9 cellular contexts compared by ENCODE assay signal in the genomic region with DNA sequence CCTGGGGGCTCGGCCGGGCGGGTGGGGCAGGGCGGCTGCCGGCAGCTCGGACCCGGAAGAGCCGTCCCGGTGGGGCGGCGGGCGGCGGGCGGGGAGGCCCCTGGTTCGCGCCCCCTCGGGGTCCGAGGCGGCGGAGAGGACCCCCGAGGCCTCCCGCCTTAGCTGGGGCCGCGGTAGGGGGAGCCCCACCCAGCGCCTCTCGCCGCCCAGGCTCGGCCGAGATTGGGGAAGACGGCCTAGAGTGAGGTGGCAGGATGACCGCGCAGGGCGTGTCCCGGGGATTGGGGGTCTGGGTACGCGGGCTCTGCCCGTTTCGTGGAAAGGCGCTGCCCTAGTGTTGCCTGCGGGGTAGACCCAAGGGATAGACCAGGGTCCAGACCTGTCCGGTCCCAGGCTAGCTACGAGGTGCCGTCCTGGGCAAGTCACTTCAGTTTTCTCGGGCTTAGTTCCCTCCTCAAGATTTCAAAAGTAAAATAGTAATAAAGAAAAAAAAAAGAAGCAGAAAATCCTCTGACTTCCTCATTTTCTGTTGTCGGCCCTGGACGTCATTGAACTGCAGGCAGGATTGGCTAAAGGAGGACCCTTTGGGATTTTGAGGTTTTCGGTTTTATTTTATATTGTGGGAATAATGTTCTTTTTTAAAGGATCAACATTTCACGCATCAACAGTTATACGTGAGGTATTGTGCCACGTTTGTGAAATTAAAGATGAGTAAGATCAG. TPM values are rescaled to one million over a fixed set of nuclear protein-coding genes. Genes with fewer than 3 reads are reported as not detected.
DNase-seq lines count a peak whose midpoint lies in the region; ATAC-seq, FAIRE-seq and TF ChIP-seq lines count a peak whose summit lies in the region.
"Had no signal": no experiment of that assay in that cellular context is flagged by ENCODE, and none has a peak within 500 bp of the region (broad histone marks: within the 10 kb centered on the region; RNA-seq: fewer than 3 reads in every experiment).

No MANE protein-coding gene starts in this region.

- H3K4me1 ChIP-seq in ES-I3 (ENCODE audit: insufficient read depth, low read length) (peaks cover 34% of the 10 kb centered on the region), KMS-11 (ENCODE audit: low read depth, poor library complexity, severe bottlenecking) (peaks cover 24% of the 10 kb centered on the region), keratinocyte (ENCODE audit: control insufficient read depth, extremely low read depth, insufficient read depth, low read length) (peaks cover 28% of the 10 kb centered on the region)

- H3K4me2 ChIP-seq in KMS-11 (peak overlapping the region; percentile 81), keratinocyte (ENCODE audit: control insufficient read depth, extremely low read depth, insufficient read depth, low read depth, low read length) (peak overlapping the region; percentile 84)

- H3K36me3 ChIP-seq in ES-I3 (ENCODE audit: insufficient read depth, low read length) (peaks cover 10% of the 10 kb centered on the region; the same call in 1 of the 2 replicates), KMS-11 (ENCODE audit: insufficient read depth) (no peaks in the 10 kb centered on the region), bronchial epithelial cell (ENCODE audit: control insufficient read depth, insufficient read depth, low read length) (peaks cover 2% of the 10 kb centered on the region), keratinocyte (ENCODE audit: control insufficient read depth in 2 of 2, extremely low read depth in 1 of 2, insufficient read depth in 2 of 2, low read length in 2 of 2) (peaks cover 6 to 7% of the 10 kb centered on the region in 2 experiments)

- peaks cover 15% of the 10 kb centered on the region; the same call in 1 of the 2 replicates for H3K79me2 ChIP-seq in KMS-11 (ENCODE audit: insufficient read depth, low read depth)
- H3K79me2 ChIP-seq in keratinocyte (ENCODE audit: control insufficient read depth, insufficient read depth, low read length): peaks cover 54% of the 10 kb centered on the region

- ATAC-seq in GM21825 (IDR thresholded peaks at IDR 0.05; ENCODE audit: unreplicated experiment): peak; percentile 44

- H3K27ac ChIP-seq in KMS-11 (peak overlapping the region; percentile 82), keratinocyte (ENCODE audit: control insufficient read depth, insufficient read depth, low read length) (peak overlapping the region; percentile 94)

- no peaks in the 10 kb centered on the region for H3K9me3 ChIP-seq in ES-I3 (ENCODE audit: control insufficient read depth, insufficient read depth, low read length)
- no peaks in the 10 kb centered on the region for H3K9me3 ChIP-seq in keratinocyte (ENCODE audit: control insufficient read depth, low read depth, low read length)

- H3K9ac ChIP-seq in ES-I3 (ENCODE audit: low read depth, low read length) (peak overlapping the region; percentile 67), KMS-11 (peak overlapping the region; percentile 88), keratinocyte (ENCODE audit: control insufficient read depth, extremely low read depth, insufficient read depth, low read length) (peak overlapping the region; percentile 96)

- FAIRE-seq in bronchial epithelial cell (lab: Jason Lieb, UNC) (no peak), keratinocyte (lab: Jason Lieb, UNC) (no peak)
- FAIRE-seq: colon had no signal

- TF ChIP-seq CTCF in KMS-11 (conservative IDR thresholded peaks at IDR 0.05; ENCODE audit: low read depth, low read length): no peak
- TF ChIP-seq CTCF in bronchial epithelial cell (IDR thresholded peaks at IDR 0.05; ENCODE audit: insufficient read depth, low read length, severe bottlenecking): no peak
- no peak for TF ChIP-seq CTCF in keratinocyte (optimal IDR thresholded peaks at IDR 0.05 in 1 of 3, IDR thresholded peaks at IDR 0.05 in 1 of 3, conservative IDR thresholded peaks at IDR 0.05 in 1 of 3; ENCODE audit: extremely low read depth in 1 of 3, insufficient read depth in 2 of 3, low read length in 3 of 3)

- dilution Hi-C loops in keratinocyte (cut with MboI; ENCODE audit: extremely low pct_ligation_motif_present, low sequenced_read_pairs): no loop called here

- H3K4me3 ChIP-seq in KMS-11 (IDR thresholded peaks at IDR 0.05; ENCODE audit: insufficient read depth, low read depth, low read length): no peak overlapping the region
- H3K4me3 ChIP-seq in bronchial epithelial cell (ENCODE audit: low read depth, low read length): peak overlapping the region; percentile 92
- H3K4me3 ChIP-seq in keratinocyte (ENCODE audit: control insufficient read depth in 2 of 3, extremely low read depth in 1 of 3, insufficient read depth in 2 of 3, low read depth in 1 of 3, low read length in 3 of 3): peak overlapping the region; percentile 75 to 94 (median 90)

- H4K20me1 ChIP-seq in KMS-11 (ENCODE audit: insufficient read depth) (no peaks in the 10 kb centered on the region), keratinocyte (ENCODE audit: control insufficient read depth, extremely low read depth, insufficient read depth, low read length) (peaks cover 2% of the 10 kb centered on the region)

- DNase-seq in UCSD-AML1 (lab: John Stamatoyannopoulos, UW; ENCODE audit: unreplicated experiment) (peak; percentile 64), bronchial epithelial cell (ENCODE audit: low read depth) (no peak), keratinocyte (ENCODE audit: low read depth, low spot score) (no peak), NCI-H526 treated with DMSO at 0.1 percent for 48 hours (lab: John Stamatoyannopoulos, UW) (no peak)
- peak; percentile 73 for DNase-seq in stimulated activated CD4-positive, alpha-beta T cell treated with anti-CD3 and anti-CD28 coated beads, Interleukin-15, amount 100 ng/mL, for 24 hours

- peak overlapping the region; percentile 69 for H2AFZ ChIP-seq in KMS-11 (ENCODE audit: low read depth)
- peak overlapping the region; percentile 53 for H2AFZ ChIP-seq in keratinocyte (ENCODE audit: control insufficient read depth, low read length)

- no peaks in the 10 kb centered on the region for H3K27me3 ChIP-seq in KMS-11 (ENCODE audit: insufficient read depth, low read depth)
- no peaks in the 10 kb centered on the region for H3K27me3 ChIP-seq in bronchial epithelial cell (ENCODE audit: control insufficient read depth, insufficient read depth, low read length)
- H3K27me3 ChIP-seq in keratinocyte (ENCODE audit: control insufficient read depth, extremely low read depth, insufficient read depth, low read length): no peaks in the 10 kb centered on the region

- H3K9me1 ChIP-seq in keratinocyte (ENCODE audit: control insufficient read depth, extremely low read depth, insufficient read depth, low read length): no peaks in the 10 kb centered on the region

RNA-seq across cellular contexts. Expression of gene IQGAP1, which starts 0.6 kb away (rescaled TPM):
- total RNA-seq in bronchial epithelial cell: 163 and 276 TPM in 2 replicates
- 219 to 310 TPM (median 253 TPM) in 3 replicates for polyA plus RNA-seq in keratinocyte
- polyA plus RNA-seq in keratinocyte (2011; ENCODE audit: low read depth): 1,067 TPM
- polyA plus RNA-seq in keratinocyte (2011; cell fraction: cytosol; rRNA removed): 127 and 198 TPM in 2 replicates
- 543 and 692 TPM in 2 replicates for polyA plus RNA-seq in keratinocyte (2011; cell fraction: nucleus; rRNA removed)
- polyA plus RNA-seq in keratinocyte (2012; ENCODE audit: low replicate concordance): 163 and 252 TPM in 2 replicates
- 189 to 616 TPM (median 435 TPM) in 3 replicates for polyA minus RNA-seq in keratinocyte
- 205 TPM for polyA minus RNA-seq in keratinocyte (2011; cell fraction: cytosol; rRNA and poly(A)+ RNA removed)
- 533 and 899 TPM in 2 replicates for polyA minus RNA-seq in keratinocyte (2011; cell fraction: nucleus; rRNA and poly(A)+ RNA removed)

RNA-seq across cellular contexts. Expression of gene ZNF774, which starts 36.5 kb away (rescaled TPM):
- 3.3 and 4.2 TPM in 2 replicates for total RNA-seq in bronchial epithelial cell
- polyA plus RNA-seq in keratinocyte: 2.0 to 2.3 TPM (median 2.2 TPM) in 3 replicates
- 1.1 TPM for polyA plus RNA-seq in keratinocyte (2011; ENCODE audit: low read depth)
- 1.1 and 1.5 TPM in 2 replicates for polyA plus RNA-seq in keratinocyte (2011; cell fraction: cytosol; rRNA removed)
- 2.6 and 2.8 TPM in 2 replicates for polyA plus RNA-seq in keratinocyte (2011; cell fraction: nucleus; rRNA removed)
- polyA plus RNA-seq in keratinocyte (2012; ENCODE audit: low replicate concordance): 0.78 and 1.5 TPM in 2 replicates
- 0.72 to 1.8 TPM (median 1.4 TPM) in 3 replicates for polyA minus RNA-seq in keratinocyte
- 0.38 TPM for polyA minus RNA-seq in keratinocyte (2011; cell fraction: cytosol; rRNA and poly(A)+ RNA removed)
- polyA minus RNA-seq in keratinocyte (2011; cell fraction: nucleus; rRNA and poly(A)+ RNA removed): 0.74 and 2.2 TPM in 2 replicates

Comparison
In these comparisons a context has a peak if more than half of its experiments do, and no peak if none do; other contexts are left out.
1. DNase-seq: peak in UCSD-AML1 (single experiment) and stimulated activated CD4-positive, alpha-beta T cell treated with anti-CD3 and anti-CD28 coated beads, Interleukin-15, amount 100 ng/mL, for 24 hours (single experiment); none in bronchial epithelial cell (single experiment), keratinocyte (single experiment) and NCI-H526 treated with DMSO at 0.1 percent for 48 hours (single experiment).
2. Peak in every context shown above with its lines, with median percentiles within 50 percentile points of each other: H3K9ac ChIP-seq.